In genomic region chr3:137772231-137772617, GRCh38 we compare ENCODE assay signal across 21 cellular contexts. TPM values are rescaled to one million over a fixed set of nuclear protein-coding genes. Genes with fewer than 3 reads are reported as not detected.
"Had no signal": no experiment of that assay in that cellular context is flagged by ENCODE, and none has a peak within 500 bp of the region (broad histone marks: within the 10 kb centered on the region; RNA-seq: fewer than 3 reads in every experiment).

No MANE protein-coding gene starts in this region.

- H3K4me3 ChIP-seq: body of pancreas, mucosa of descending colon had no signal

- H3K36me3 Mint-ChIP-seq: activated naive CD8-positive, alpha-beta T cell treated with anti-CD3 and anti-CD28 coated beads, Interleukin-2, amount 10 ng/mL, durations not matched to agents 7 days and 5 days; memory B cell; stimulated activated memory B cell treated with anti-CD40 and anti-IgM and Interleukin-4, amounts not matched to agents 10 μg/mL and 1 μg/mL and 100 μg/mL, for 72 hours had no signal

- DNase-seq: body of pancreas; caudate nucleus; head of caudate nucleus; immature natural killer cell; kidney glomerular epithelial cell; mucosa of descending colon; naive thymus-derived CD8-positive, alpha-beta T cell; stimulated activated CD4-positive, alpha-beta T cell treated with anti-CD3 and anti-CD28 coated beads, Interleukin-4, amount 100 ng/mL, for 4 hours; tibial artery had no signal

- H3K4me3 Mint-ChIP-seq: memory B cell; T-helper 1 cell treated with Interleukin-12 subunit alpha and Interleukin-12 subunit beta and Interleukin-4 antibody, amounts not matched to agents 30 μg/mL and 1 μg/mL, for 36 hours had no signal

- H3K4me1 Mint-ChIP-seq: memory B cell had no signal

- H3K9me3 ChIP-seq: body of pancreas, mucosa of descending colon, neutrophil, pancreas, tibial artery had no signal

- H3K9me3 Mint-ChIP-seq: activated naive CD8-positive, alpha-beta T cell treated with anti-CD3 and anti-CD28 coated beads, Interleukin-2, amount 10 ng/mL, durations not matched to agents 7 days and 5 days; memory B cell; stimulated activated memory B cell treated with anti-CD40 and anti-IgM and Interleukin-4, amounts not matched to agents 10 μg/mL and 1 μg/mL and 100 μg/mL, for 72 hours had no signal

- H3K36me3 ChIP-seq: neutrophil, pancreas, tibial artery had no signal

- H3K27ac ChIP-seq: body of pancreas, neutrophil, pancreas, tibial artery had no signal

- H3K27ac Mint-ChIP-seq: activated naive CD8-positive, alpha-beta T cell treated with anti-CD3 and anti-CD28 coated beads, Interleukin-2, amount 10 ng/mL, durations not matched to agents 7 days and 5 days; immature natural killer cell; memory B cell; naive thymus-derived CD8-positive, alpha-beta T cell; stimulated activated memory B cell treated with anti-CD40 and anti-IgM and Interleukin-4, amounts not matched to agents 10 μg/mL and 1 μg/mL and 100 μg/mL, for 72 hours had no signal

RNA-seq across cellular contexts. Expression of gene SOX14, which starts 8.1 kb away (rescaled TPM):
- total RNA-seq: activated CD8-positive, alpha-beta memory T cell treated with anti-CD3 and anti-CD28 coated beads for 36 hours; activated naive CD8-positive, alpha-beta T cell treated with anti-CD3 and anti-CD28 coated beads, Interleukin-2, amount 10 ng/mL, durations not matched to agents 7 days and 5 days; body of pancreas; dermis microvascular lymphatic vessel endothelial cell; frontal cortex; liver; mucosa of descending colon; naive thymus-derived CD8-positive, alpha-beta T cell; pancreas; sciatic nerve; urinary bladder had no signal
- polyA plus RNA-seq: immature natural killer cell; liver; naive thymus-derived CD8-positive, alpha-beta T cell; pancreas; urinary bladder had no signal
